In the genomic region with DNA sequence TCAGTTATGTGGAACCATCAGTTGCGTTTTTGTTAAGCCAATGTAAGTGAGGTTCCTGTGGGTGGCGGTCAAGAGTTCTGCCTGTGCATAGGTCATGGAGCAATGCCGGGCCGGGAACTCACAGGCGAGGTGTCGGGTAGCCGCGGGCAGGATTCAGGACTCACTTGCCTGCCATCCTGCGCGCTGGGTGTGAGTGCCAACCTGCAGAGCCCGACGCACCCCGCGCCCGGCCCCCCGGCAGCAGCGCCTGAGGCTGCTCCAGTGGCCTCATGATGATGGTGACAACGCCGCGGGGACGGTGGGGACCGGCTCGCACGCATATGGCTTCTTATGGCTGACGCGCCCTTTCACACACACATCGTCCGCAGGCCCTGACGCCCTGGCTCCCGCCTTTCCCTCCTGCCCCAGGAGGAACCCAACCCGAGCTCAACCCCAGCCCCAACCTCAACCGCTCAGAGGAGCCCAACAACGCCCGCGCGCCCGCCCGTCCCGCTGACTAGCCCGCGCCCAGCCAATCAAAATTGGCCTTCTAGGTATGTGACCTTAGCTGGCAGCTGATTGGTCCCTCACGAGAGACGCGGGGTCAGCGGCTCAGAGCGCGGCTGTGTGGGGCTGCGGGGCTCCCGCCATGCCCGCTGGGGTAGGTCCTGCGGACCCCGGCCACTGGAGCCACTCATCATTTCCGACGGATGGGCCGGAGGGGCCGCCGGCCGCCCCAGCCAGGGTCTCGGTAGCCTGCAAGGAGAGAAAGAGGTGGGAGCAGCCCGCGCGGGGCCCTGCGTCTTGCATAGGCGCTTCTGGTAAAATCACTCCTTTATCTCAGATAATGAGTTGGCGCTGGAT, we compare ENCODE assay signal across 8 cellular contexts. TPM values are rescaled to one million over a fixed set of nuclear protein-coding genes. Genes with fewer than 3 reads are reported as not detected.
DNase-seq lines count a peak whose midpoint lies in the region; ATAC-seq, FAIRE-seq and TF ChIP-seq lines count a peak whose summit lies in the region.

A gene with protein sequence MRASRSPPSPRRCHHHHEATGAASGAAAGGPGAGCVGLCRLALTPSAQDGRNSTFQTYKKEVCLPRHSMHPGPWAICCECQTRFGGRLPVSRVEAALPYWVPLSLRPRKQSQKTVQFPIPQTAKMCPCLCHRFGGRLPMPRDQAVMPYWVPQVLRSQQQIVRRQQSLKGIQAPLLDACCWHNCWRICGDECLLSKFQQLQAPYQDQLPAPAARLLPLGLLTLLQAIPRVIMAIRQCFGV (minus strand): TSS at position 470 of the 843 bp plus-strand sequence. CDS start 150 bp downstream, at position 320.

- peaks cover 6% of the 10 kb centered on the region for H3K4me1 Mint-ChIP-seq in GM23338
- H3K4me1 Mint-ChIP-seq in activated T-helper 1 cell treated with anti-CD3 and anti-CD28 coated beads, Interleukin-12 subunit alpha, Interleukin-12 subunit beta, Interleukin-2, Interleukin-4 antibody, amounts not matched to agents 30 ng/mL and 10 ng/mL and 1 ng/mL, durations not matched to agents 14 hours and 24 hours and 36 hours (ENCODE audit: low read depth), result peaks cover 17% of the 10 kb centered on the region
- peaks cover 12 to 23% (median 20%) of the 10 kb centered on the region in 3 donors for H3K4me1 Mint-ChIP-seq in naive B cell
- H3K4me1 Mint-ChIP-seq in stimulated activated effector memory CD8-positive, alpha-beta T cell treated with anti-CD3 and anti-CD28 coated beads, Interleukin-12 subunit alpha, Interleukin-12 subunit beta, amount 100 ng/mL, for 72 hours, result peaks cover 12% of the 10 kb centered on the region

- peak; percentile 50 to 68 for TF ChIP-seq CTCF in GM23338 (conservative IDR thresholded peaks at IDR 0.05; ENCODE audit: low read depth in 2 of 2)

- peak within 1 kb of the TSS; percentile 93 for H2AFZ ChIP-seq in GM23338

- H3K9me3 Mint-ChIP-seq in GM23338 (peaks cover 5% of the 10 kb centered on the region), naive B cell (no peaks in the 10 kb centered on the region)
- H3K9me3 Mint-ChIP-seq in activated T-helper 1 cell treated with anti-CD3 and anti-CD28 coated beads, Interleukin-12 subunit alpha, Interleukin-12 subunit beta, Interleukin-2, Interleukin-4 antibody, amounts not matched to agents 30 ng/mL and 10 ng/mL and 1 ng/mL, durations not matched to agents 14 hours and 24 hours and 36 hours, result no peaks in the 10 kb centered on the region
- H3K9me3 Mint-ChIP-seq in stimulated activated effector memory CD8-positive, alpha-beta T cell treated with anti-CD3 and anti-CD28 coated beads, Interleukin-12 subunit alpha, Interleukin-12 subunit beta, amount 100 ng/mL, for 72 hours, result no peaks in the 10 kb centered on the region

- peak within 1 kb of the TSS; percentile 95 for H3K4me3 ChIP-seq in GM23338

- H3F3A ChIP-seq in GM23338 (replicated peaks; ENCODE audit: low read depth), result peaks cover 8% of the 10 kb centered on the region

- H3K27me3 ChIP-seq in GM23338 (ENCODE audit: insufficient read depth), result no peaks in the 10 kb centered on the region

- H3K79me2 ChIP-seq in GM23338 (replicated peaks; ENCODE audit: insufficient read depth), result peaks cover 13% of the 10 kb centered on the region

- H3K27ac Mint-ChIP-seq in GM23338 (peak within 1 kb of the TSS; percentile 98), naive B cell (peak within 1 kb of the TSS; percentile 89 to 98 (median 94))
- peak within 1 kb of the TSS; percentile 99 for H3K27ac Mint-ChIP-seq in activated T-helper 1 cell treated with anti-CD3 and anti-CD28 coated beads, Interleukin-12 subunit alpha, Interleukin-12 subunit beta, Interleukin-2, Interleukin-4 antibody, amounts not matched to agents 30 ng/mL and 10 ng/mL and 1 ng/mL, durations not matched to agents 14 hours and 24 hours and 36 hours
- H3K27ac Mint-ChIP-seq in stimulated activated effector memory CD8-positive, alpha-beta T cell treated with anti-CD3 and anti-CD28 coated beads, Interleukin-12 subunit alpha, Interleukin-12 subunit beta, amount 100 ng/mL, for 72 hours, result peak within 1 kb of the TSS; percentile 99

- no peaks in the 10 kb centered on the region for H3K36me3 ChIP-seq in GM23338 (ENCODE audit: insufficient read depth)

- peak within 1 kb of the TSS; percentile 96 for H3K4me3 Mint-ChIP-seq in GM23338
- peak within 1 kb of the TSS; percentile 94 for H3K4me3 Mint-ChIP-seq in activated T-helper 1 cell treated with anti-CD3 and anti-CD28 coated beads, Interleukin-12 subunit alpha, Interleukin-12 subunit beta, Interleukin-2, Interleukin-4 antibody, amounts not matched to agents 30 ng/mL and 10 ng/mL and 1 ng/mL, durations not matched to agents 14 hours and 24 hours and 36 hours
- H3K4me3 Mint-ChIP-seq in naive B cell, result peak within 1 kb of the TSS; percentile 92 to 98 (median 96)
- peak within 1 kb of the TSS; percentile 93 for H3K4me3 Mint-ChIP-seq in stimulated activated effector memory CD8-positive, alpha-beta T cell treated with anti-CD3 and anti-CD28 coated beads, Interleukin-12 subunit alpha, Interleukin-12 subunit beta, amount 100 ng/mL, for 72 hours

- peaks cover 8% of the 10 kb centered on the region for H3K27me3 Mint-ChIP-seq in GM23338 (ENCODE audit: insufficient read depth, low read depth, poor library complexity)
- no peaks in the 10 kb centered on the region for H3K27me3 Mint-ChIP-seq in activated T-helper 1 cell treated with anti-CD3 and anti-CD28 coated beads, Interleukin-12 subunit alpha, Interleukin-12 subunit beta, Interleukin-2, Interleukin-4 antibody, amounts not matched to agents 30 ng/mL and 10 ng/mL and 1 ng/mL, durations not matched to agents 14 hours and 24 hours and 36 hours (ENCODE audit: insufficient read depth)
- no peaks in the 10 kb centered on the region for H3K27me3 Mint-ChIP-seq in naive B cell

- intact Hi-C loops in activated T-helper 1 cell treated with anti-CD3 and anti-CD28 coated beads, Interleukin-12 subunit alpha, Interleukin-12 subunit beta, Interleukin-2, Interleukin-4 antibody, amounts not matched to agents 30 ng/mL and 10 ng/mL and 1 ng/mL, durations not matched to agents 14 hours and 24 hours and 36 hours (cut with micrococcal nuclease), result loop anchor here (1.0 to 10.0 kb wide), 8 partner anchors 8 to 760 kb away; a partner anchor contains a TSS

- H4K20me1 ChIP-seq in GM23338 (replicated peaks; ENCODE audit: insufficient read depth), result no peaks in the 10 kb centered on the region

- DNase-seq in ELF-1 (ENCODE audit: low read depth, low spot score) (peak; percentile 98), GM23338 (ENCODE audit: low spot score) (peak; percentile 98), Kasumi-1 (lab: John Stamatoyannopoulos, UW) (peak; percentile 87 to 88), RCC 7860 (ENCODE audit: low spot score) (peak; percentile 86), fibroblast of gingiva (ENCODE audit: low read depth) (peak; percentile 94), naive B cell (peak; percentile 96)
- peak; percentile 95 for DNase-seq in activated T-helper 1 cell treated with anti-CD3 and anti-CD28 coated beads, Interleukin-12 subunit alpha, Interleukin-12 subunit beta, Interleukin-2, Interleukin-4 antibody, amounts not matched to agents 30 ng/mL and 10 ng/mL and 1 ng/mL, durations not matched to agents 14 hours and 24 hours and 36 hours (ENCODE audit: low spot score)
- peak; percentile 94 to 97 for DNase-seq in stimulated activated effector memory CD8-positive, alpha-beta T cell treated with anti-CD3 and anti-CD28 coated beads, Interleukin-12 subunit alpha, Interleukin-12 subunit beta, amount 100 ng/mL, for 72 hours (ENCODE audit: low spot score in 2 of 2)

- peaks cover 4% of the 10 kb centered on the region; the same call in 1 of the 3 replicates for H3K36me3 Mint-ChIP-seq in GM23338 (ENCODE audit: low read depth)
- H3K36me3 Mint-ChIP-seq in activated T-helper 1 cell treated with anti-CD3 and anti-CD28 coated beads, Interleukin-12 subunit alpha, Interleukin-12 subunit beta, Interleukin-2, Interleukin-4 antibody, amounts not matched to agents 30 ng/mL and 10 ng/mL and 1 ng/mL, durations not matched to agents 14 hours and 24 hours and 36 hours (ENCODE audit: low read depth), result peaks cover 10% of the 10 kb centered on the region
- no peaks in the 10 kb centered on the region for H3K36me3 Mint-ChIP-seq in naive B cell
- H3K36me3 Mint-ChIP-seq in stimulated activated effector memory CD8-positive, alpha-beta T cell treated with anti-CD3 and anti-CD28 coated beads, Interleukin-12 subunit alpha, Interleukin-12 subunit beta, amount 100 ng/mL, for 72 hours, result peaks cover 21% of the 10 kb centered on the region

- FAIRE-seq in RCC 7860 (lab: Jason Lieb, UNC), result no peak

- H3K4me2 ChIP-seq in GM23338, result peak within 1 kb of the TSS; percentile 91

- ATAC-seq in GM23338 (peak; percentile 97), naive B cell (ENCODE audit: low read depth in 2 of 2) (peak; percentile 93 to 94)
- ATAC-seq in stimulated activated effector memory CD8-positive, alpha-beta T cell treated with anti-CD3 and anti-CD28 coated beads, Interleukin-12 subunit alpha, Interleukin-12 subunit beta, amount 100 ng/mL, for 72 hours, result peak; percentile 97

- peaks cover 4% of the 10 kb centered on the region; the same call in 1 of the 2 replicates for H3K9me2 ChIP-seq in GM23338 (ENCODE audit: insufficient read depth)

- peak within 1 kb of the TSS; percentile 92 for H3K27ac ChIP-seq in GM23338 (ENCODE audit: low read depth)

- H3K4me1 ChIP-seq in GM23338 (ENCODE audit: insufficient read depth), result 0 out of 2 replicates have a peak, but pooled peaks cover 8% of the 10 kb centered on the region

TF ChIP-seq in GM23338, 12 proteins besides CTCF, POLR2A, EP300 and RAD21:
- TF ChIP-seq JUNB (IDR thresholded peaks at IDR 0.05; ENCODE audit: unreplicated experiment), result no peak
- TF ChIP-seq POLR2AphosphoS5 (IDR thresholded peaks at IDR 0.05; ENCODE audit: low read depth), result peak; percentile 94
- TF ChIP-seq CREB1 (CRISPR knock-in tag; IDR thresholded peaks at IDR 0.05; ENCODE audit: low read depth), result peak; percentile 61

RNA-seq across cellular contexts. Expression of the gene that starts here (rescaled TPM):
- total RNA-seq in GM23338 (2014; rRNA removed; shearing (Covaris generic)), result 1.2 and 1.9 TPM in 2 replicates
- 2.5 and 3.9 TPM in 2 replicates for polyA plus RNA-seq in GM23338 (2016; fragmentation: Nextera tagmentation; extraction: Ambion mirVana)
- total RNA-seq in activated T-helper 1 cell treated with anti-CD3 and anti-CD28 coated beads, Interleukin-12 subunit alpha, Interleukin-12 subunit beta, Interleukin-2, Interleukin-4 antibody, amounts not matched to agents 30 ng/mL and 10 ng/mL and 1 ng/mL, durations not matched to agents 14 hours and 24 hours and 36 hours, result 9.9 and 10.9 TPM in 2 replicates
- polyA plus RNA-seq in naive B cell (ENCODE audit: low read depth in 6 of 6), result 1 to 10 TPM; 1.4 to 3.6 (median 2.2) TPM

Comparison
In these comparisons a context has a peak if more than half of its experiments do, and no peak if none do; other contexts are left out.
1. Peak in every context shown above with its lines: DNase-seq, ATAC-seq, H3K4me3 ChIP-seq and H3K27ac ChIP-seq.